ENCODE assay signal across 8 cellular contexts in the genomic region with DNA sequence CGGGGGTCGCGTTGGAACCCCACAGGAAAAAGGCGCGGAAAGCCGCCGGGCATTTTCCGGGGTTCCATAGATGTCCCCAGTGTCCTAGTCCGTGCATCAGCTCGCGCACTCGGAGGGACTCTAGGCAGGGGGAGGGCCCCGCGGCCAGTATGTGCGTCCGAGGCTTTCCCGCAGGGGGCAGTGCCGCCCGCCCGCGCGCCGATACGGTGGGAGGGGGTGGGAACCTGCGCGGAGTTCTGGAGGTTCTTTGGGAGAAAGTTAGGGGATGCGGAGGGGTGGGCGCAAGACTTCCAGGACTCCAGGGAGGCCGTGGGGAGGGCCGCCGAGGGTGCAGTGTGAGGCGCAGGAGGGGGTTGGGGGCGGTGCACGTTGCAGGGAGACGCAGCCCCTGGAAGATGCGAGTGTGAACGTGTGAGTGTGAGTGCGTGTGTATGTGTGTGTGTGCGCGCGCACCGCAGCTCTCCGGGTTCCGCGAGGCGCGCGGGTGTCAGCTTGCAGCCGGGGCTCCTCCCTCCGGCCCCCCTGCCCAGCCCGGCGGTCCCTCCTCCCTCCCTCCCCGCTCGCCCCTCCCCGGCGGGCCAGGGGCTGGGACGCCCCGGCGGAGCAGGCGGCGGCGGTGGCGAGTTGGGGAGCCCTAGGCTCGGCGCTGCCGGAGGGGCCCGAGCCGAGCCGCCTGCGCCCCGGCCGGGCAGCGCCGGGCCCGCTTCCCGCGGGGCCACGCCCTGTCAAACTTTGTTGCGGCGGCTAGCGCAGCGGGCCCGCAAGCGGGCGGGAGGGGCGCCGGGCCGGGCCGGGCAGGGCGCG. TPM values are rescaled to one million over a fixed set of nuclear protein-coding genes. Genes with fewer than 3 reads are reported as not detected.
A peak's percentile ranks its signal among the peaks of the same experiment; 100 is the strongest.
DNase-seq lines count a peak whose midpoint lies in the region; ATAC-seq lines count a peak whose summit lies in the region.

A gene with protein sequence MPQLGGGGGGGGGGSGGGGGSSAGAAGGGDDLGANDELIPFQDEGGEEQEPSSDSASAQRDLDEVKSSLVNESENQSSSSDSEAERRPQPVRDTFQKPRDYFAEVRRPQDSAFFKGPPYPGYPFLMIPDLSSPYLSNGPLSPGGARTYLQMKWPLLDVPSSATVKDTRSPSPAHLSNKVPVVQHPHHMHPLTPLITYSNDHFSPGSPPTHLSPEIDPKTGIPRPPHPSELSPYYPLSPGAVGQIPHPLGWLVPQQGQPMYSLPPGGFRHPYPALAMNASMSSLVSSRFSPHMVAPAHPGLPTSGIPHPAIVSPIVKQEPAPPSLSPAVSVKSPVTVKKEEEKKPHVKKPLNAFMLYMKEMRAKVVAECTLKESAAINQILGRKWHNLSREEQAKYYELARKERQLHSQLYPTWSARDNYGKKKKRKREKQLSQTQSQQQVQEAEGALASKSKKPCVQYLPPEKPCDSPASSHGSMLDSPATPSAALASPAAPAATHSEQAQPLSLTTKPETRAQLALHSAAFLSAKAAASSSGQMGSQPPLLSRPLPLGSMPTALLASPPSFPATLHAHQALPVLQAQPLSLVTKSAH (plus strand): TSS at position 559 of the 804 bp plus-strand sequence. CDS start 293 bp downstream, outside the sequence.

- peaks cover 3% of the 10 kb centered on the region; the same call in 1 of the 2 replicates for H3K27me3 ChIP-seq in HUES64 (ENCODE audit: insufficient read depth, low read length)

- H3K27ac ChIP-seq in HUES64 (ENCODE audit: low read depth, low read length): peak within 1 kb of the TSS; percentile 98
- peak within 1 kb of the TSS in 15 of 21 experiments; percentile 5 to 90 (median 59) for H3K27ac ChIP-seq in skin epidermis

- peak; percentile 37 for DNase-seq in GM04503 (ENCODE audit: low read depth)
- DNase-seq in SW 1271 (lab: John Stamatoyannopoulos, UW): peak; percentile 7 to 71
- DNase-seq in cerebellar cortex (ENCODE audit: low spot score): peak; percentile 61
- DNase-seq in iris pigment epithelial cell (ENCODE audit: low read depth): peak; percentile 89

- no peak for ATAC-seq in HG03045 (IDR thresholded peaks at IDR 0.05; ENCODE audit: unreplicated experiment)
- ATAC-seq in HG03378 (IDR thresholded peaks at IDR 0.05; ENCODE audit: unreplicated experiment): no peak

- H3K4me3 ChIP-seq in HUES64 (ENCODE audit: low read length): peak within 1 kb of the TSS; percentile 95
- H3K4me3 ChIP-seq in skin epidermis: peak within 1 kb of the TSS; percentile 42 to 67 (median 57)

- H3K36me3 ChIP-seq in HUES64 (ENCODE audit: insufficient read depth, low read length): peaks cover 16% of the 10 kb centered on the region

- no peaks in the 10 kb centered on the region for H3K9me3 ChIP-seq in HUES64 (ENCODE audit: insufficient read depth, low read depth, low read length)

- H3K4me1 ChIP-seq in HUES64 (ENCODE audit: insufficient read depth, low read length): peaks cover 21% of the 10 kb centered on the region

- under 1% methylated on average over 91 of the region's 91 CpGs for WGBS in HUES64

- H3K9ac ChIP-seq in HUES64 (ENCODE audit: low read depth, low read length): peak within 1 kb of the TSS; percentile 92

RNA-seq across cellular contexts. Expression of the gene that starts here (rescaled TPM):
- 73.4 TPM for polyA plus RNA-seq in HUES64 (2013, experiment 1 of 2)
- 71.3 TPM for polyA plus RNA-seq in HUES64 (2013, experiment 2 of 2)

Comparison
In these comparisons a context has a peak if more than half of its experiments do, and no peak if none do; other contexts are left out.
1. DNase-seq: peak in every context shown above with its lines; median percentile 89 in iris pigment epithelial cell; 61 in cerebellar cortex; 39 in SW 1271; 37 in GM04503.